In the genomic region with DNA sequence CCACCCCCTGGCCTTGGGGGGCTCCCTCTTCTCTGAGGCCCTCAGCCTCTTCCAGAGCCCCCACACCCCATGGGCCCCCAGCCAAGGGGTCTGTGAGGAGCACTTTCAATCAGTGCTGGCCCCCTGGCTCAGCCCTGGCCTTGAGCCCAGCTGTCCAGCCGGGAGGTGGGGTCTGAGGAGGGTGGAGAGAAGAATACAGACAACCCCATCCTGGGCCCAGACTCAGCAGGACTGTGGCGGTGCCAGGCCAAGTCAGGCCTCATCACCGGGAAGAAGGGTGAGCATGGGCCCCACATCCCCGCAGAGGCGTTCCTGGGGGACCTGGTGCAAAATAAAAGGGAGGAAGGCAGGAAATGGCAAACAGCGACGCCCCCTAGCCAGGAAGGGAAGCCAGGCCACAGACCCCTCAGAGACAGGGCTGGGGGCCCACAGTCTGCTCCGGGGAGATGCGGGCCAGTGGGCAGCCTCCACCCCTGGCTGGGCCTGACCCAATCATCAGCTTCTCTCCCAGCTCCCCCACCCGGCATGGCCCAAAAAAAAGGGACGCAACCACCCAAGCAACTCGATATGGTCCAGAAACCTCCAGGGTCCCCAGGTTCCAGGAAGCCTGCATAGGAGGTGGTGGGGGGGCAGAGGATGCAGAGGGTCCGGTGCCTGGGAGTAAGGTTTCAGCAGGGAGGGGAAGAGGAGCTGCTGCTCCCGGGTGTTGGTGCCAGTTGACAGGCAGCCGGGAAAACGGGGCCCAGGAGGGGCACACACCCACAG, we compare ENCODE assay signal across 1 cellular context.
TF ChIP-seq lines count a peak whose summit lies in the region.

No MANE protein-coding gene starts in this region.

TF ChIP-seq in H1, 55 proteins besides CTCF, POLR2A, EP300 and RAD21:
- TF ChIP-seq USF2 (IDR thresholded peaks at IDR 0.05; ENCODE audit: low read length), result no peak
- no peak for TF ChIP-seq CTBP2 (IDR thresholded peaks at IDR 0.05; ENCODE audit: borderline replicate concordance, insufficient read depth, insufficient read length, low read length)
- TF ChIP-seq, protein P1, sequence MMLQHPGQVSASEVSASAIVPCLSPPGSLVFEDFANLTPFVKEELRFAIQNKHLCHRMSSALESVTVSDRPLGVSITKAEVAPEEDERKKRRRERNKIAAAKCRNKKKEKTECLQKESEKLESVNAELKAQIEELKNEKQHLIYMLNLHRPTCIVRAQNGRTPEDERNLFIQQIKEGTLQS (IDR thresholded peaks at IDR 0.05; ENCODE audit: insufficient read depth, low read depth, low read length), result no peak
- no peak for TF ChIP-seq KDM4A (IDR thresholded peaks at IDR 0.05; ENCODE audit: low read depth, low read length, severe bottlenecking)
- no peak for TF ChIP-seq POU5F1 (IDR thresholded peaks at IDR 0.05; ENCODE audit: low read depth, low read length)
- TF ChIP-seq KDM1A (IDR thresholded peaks at IDR 0.05; ENCODE audit: borderline replicate concordance, low read length), result no peak
- TF ChIP-seq FOSL1 (IDR thresholded peaks at IDR 0.05; ENCODE audit: insufficient read depth, low read depth, low read length), result no peak
- no peak for TF ChIP-seq EGR1 (IDR thresholded peaks at IDR 0.05; ENCODE audit: borderline replicate concordance, low read depth, low read length)
- TF ChIP-seq TBP (IDR thresholded peaks at IDR 0.05; ENCODE audit: low read depth, low read length), result no peak
- no peak for TF ChIP-seq CHD2 (IDR thresholded peaks at IDR 0.05; ENCODE audit: low read length)
- TF ChIP-seq JUN (IDR thresholded peaks at IDR 0.05; ENCODE audit: low read depth, low read length), result no peak
- TF ChIP-seq CHD1 (IDR thresholded peaks at IDR 0.05; ENCODE audit: low read depth, low read length), result no peak
- no peak for TF ChIP-seq TEAD4 (IDR thresholded peaks at IDR 0.05; ENCODE audit: low read depth, low read length)
- TF ChIP-seq TCF12 (IDR thresholded peaks at IDR 0.05; ENCODE audit: low read depth, low read length), result no peak
- no peak for TF ChIP-seq HDAC6 (IDR thresholded peaks at IDR 0.05; ENCODE audit: low read depth, low read length)
- no peak for TF ChIP-seq BRCA1 (IDR thresholded peaks at IDR 0.05; ENCODE audit: low read depth, low read length)
